36 cellular contexts compared by ENCODE assay signal in genomic region chr14:36204674-36205073, GRCh38. TPM values are rescaled to one million over a fixed set of nuclear protein-coding genes. Genes with fewer than 3 reads are reported as not detected.
"Had no signal": no experiment of that assay in that cellular context is flagged by ENCODE, and none has a peak within 500 bp of the region (broad histone marks: within the 10 kb centered on the region; RNA-seq: fewer than 3 reads in every experiment).

No MANE protein-coding gene starts in this region.

- H3K4me1 Mint-ChIP-seq: activated CD4-positive, alpha-beta T cell treated with anti-CD3 and anti-CD28 coated beads for 36 hours; activated CD4-positive, alpha-beta T cell treated with anti-CD3 and anti-CD28 coated beads, Interleukin-2, amount 10 ng/mL, durations not matched to agents 7 days and 5 days; activated naive CD8-positive, alpha-beta T cell treated with anti-CD3 and anti-CD28 coated beads, Interleukin-2, amount 50 U/mL, for 24 hours; brain; WTC11 had no signal

- H3K4me1 ChIP-seq: Peyer's patch, SJSA1 had no signal

- H3K9me3 ChIP-seq: Peyer's patch, SJSA1, SK-N-SH had no signal

- H3K36me3 ChIP-seq: Peyer's patch, SJSA1 had no signal

- H3K27ac ChIP-seq: Peyer's patch, SJSA1 had no signal

- H3K4me2 ChIP-seq: SK-N-SH had no signal

- H3K9me3 Mint-ChIP-seq: activated CD4-positive, alpha-beta T cell treated with anti-CD3 and anti-CD28 coated beads, Interleukin-2, amount 10 ng/mL, durations not matched to agents 7 days and 5 days; activated naive CD8-positive, alpha-beta T cell treated with anti-CD3 and anti-CD28 coated beads, Interleukin-2, amount 50 U/mL, for 24 hours; T-helper 1 cell treated with Interleukin-12 subunit alpha and Interleukin-12 subunit beta and Interleukin-4 antibody, amounts not matched to agents 30 μg/mL and 1 μg/mL, for 36 hours; T-helper 2 cell treated with Interferon-gamma antibody and Interleukin-4, amounts not matched to agents 5 μg/mL and 100 μg/mL, for 36 hours had no signal

- H3K36me3 Mint-ChIP-seq: activated naive CD8-positive, alpha-beta T cell; brain; WTC11 had no signal

- H3K4me3 Mint-ChIP-seq: activated CD4-positive, alpha-beta T cell treated with anti-CD3 and anti-CD28 coated beads for 36 hours; activated CD4-positive, alpha-beta T cell treated with anti-CD3 and anti-CD28 coated beads, Interleukin-2, amount 10 ng/mL, durations not matched to agents 7 days and 5 days; activated CD8-positive, alpha-beta T cell treated with anti-CD3 and anti-CD28 coated beads, Interleukin-2, amount 10 ng/mL, durations not matched to agents 7 days and 5 days; activated naive CD4-positive, alpha-beta T cell treated with anti-CD3 and anti-CD28 coated beads for 36 hours; activated naive CD8-positive, alpha-beta T cell; activated naive CD8-positive, alpha-beta T cell treated with anti-CD3 and anti-CD28 coated beads, Interleukin-2, amount 50 U/mL, for 24 hours; activated T-cell treated with anti-CD3 and anti-CD28 coated beads, Interleukin-2, amount 50 U/mL, for 24 hours; brain; T-helper 1 cell treated with Interleukin-12 subunit alpha and Interleukin-12 subunit beta and Interleukin-4 antibody, amounts not matched to agents 30 μg/mL and 1 μg/mL, for 36 hours; T-helper 2 cell treated with Interferon-gamma antibody and Interleukin-4, amounts not matched to agents 5 μg/mL and 100 μg/mL, for 36 hours; WTC11 had no signal

- H3K9ac ChIP-seq: SK-N-SH had no signal

- H3K27me3 ChIP-seq: Peyer's patch, SJSA1 had no signal

- H3K27ac Mint-ChIP-seq: activated CD4-positive, alpha-beta T cell treated with anti-CD3 and anti-CD28 coated beads for 36 hours; activated CD4-positive, alpha-beta T cell treated with anti-CD3 and anti-CD28 coated beads, Interleukin-2, amount 10 ng/mL, durations not matched to agents 7 days and 5 days; activated CD8-positive, alpha-beta T cell treated with anti-CD3 and anti-CD28 coated beads, Interleukin-2, amount 10 ng/mL, durations not matched to agents 7 days and 5 days; activated naive CD4-positive, alpha-beta T cell treated with anti-CD3 and anti-CD28 coated beads for 36 hours; activated naive CD8-positive, alpha-beta T cell; activated naive CD8-positive, alpha-beta T cell treated with anti-CD3 and anti-CD28 coated beads, Interleukin-2, amount 50 U/mL, for 24 hours; activated T-cell treated with anti-CD3 and anti-CD28 coated beads, Interleukin-2, amount 50 U/mL, for 24 hours; brain; T-helper 1 cell treated with Interleukin-12 subunit alpha and Interleukin-12 subunit beta and Interleukin-4 antibody, amounts not matched to agents 30 μg/mL and 1 μg/mL, for 36 hours; T-helper 2 cell treated with Interferon-gamma antibody and Interleukin-4, amounts not matched to agents 5 μg/mL and 100 μg/mL, for 36 hours; WTC11 had no signal

- H3K4me3 ChIP-seq: Peyer's patch, SJSA1 had no signal

- FAIRE-seq: bronchial epithelial cell, TTC549 had no signal

- DNase-seq: activated CD4-positive, alpha-beta T cell treated with anti-CD3 and anti-CD28 coated beads for 36 hours; activated CD4-positive, alpha-beta T cell treated with anti-CD3 and anti-CD28 coated beads, Interleukin-2, amount 10 ng/mL, durations not matched to agents 7 days and 5 days; activated CD4-positive, alpha-beta T cell treated with anti-CD3 and anti-CD28 coated beads, Interleukin-2, amount 50 U/mL, for 48 hours; activated CD8-positive, alpha-beta T cell treated with anti-CD3 and anti-CD28 coated beads, Interleukin-2, amount 10 ng/mL, durations not matched to agents 7 days and 5 days; activated gamma-delta T cell treated with Interleukin-2 at 50 U/mL for 16 hours; activated naive CD4-positive, alpha-beta T cell treated with anti-CD3 and anti-CD28 coated beads for 36 hours; activated naive CD8-positive, alpha-beta T cell treated with anti-CD3 and anti-CD28 coated beads, Interleukin-2, amount 50 U/mL, for 24 hours; activated T-cell treated with anti-CD3 and anti-CD28 coated beads, Interleukin-2, amount 50 U/mL, for 24 hours; anterior cingulate cortex; caudate nucleus; cerebellar nuclear complex; Karpas-422; NCI-H1105; NCI-H1436; NCI-H1694; NCI-H1930; NCI-H2081 treated with DMSO at 0.1 percent for 48 hours; NCI-H226; NCI-H446 treated with DMSO at 0.1 percent for 48 hours; NCI-H524 treated with DMSO at 0.1 percent for 48 hours; NK-92 treated with Interleukin-12 subunit alpha and Interleukin-12 subunit beta, amount 100 ng/mL, for 24 hours; PC-3; Peyer's patch; RPMI8226; SHP77 treated with DMSO at 0.1 percent for 48 hours; SK-N-SH had no signal

- ATAC-seq: activated CD4-positive, alpha-beta T cell treated with anti-CD3 and anti-CD28 coated beads for 36 hours; activated CD4-positive, CD25-positive, alpha-beta regulatory T cell treated with anti-CD3 and anti-CD28 coated beads, Interleukin-2, amount 50 U/mL, for 24 hours; activated CD8-positive, alpha-beta T cell treated with anti-CD3 and anti-CD28 coated beads, Interleukin-2, amount 10 ng/mL, durations not matched to agents 7 days and 5 days; activated naive CD8-positive, alpha-beta T cell treated with anti-CD3 and anti-CD28 coated beads, Interleukin-2, amount 50 U/mL, for 24 hours; PC-3; WTC11 had no signal

RNA-seq across cellular contexts. Expression of gene PTCSC3, which starts 28.2 kb away (rescaled TPM):
- total RNA-seq: activated CD4-positive, alpha-beta T cell treated with anti-CD3 and anti-CD28 coated beads for 36 hours; activated CD4-positive, alpha-beta T cell treated with anti-CD3 and anti-CD28 coated beads, Interleukin-2, amount 10 ng/mL, durations not matched to agents 7 days and 5 days; activated CD8-positive, alpha-beta T cell treated with anti-CD3 and anti-CD28 coated beads, Interleukin-2, amount 10 ng/mL, durations not matched to agents 7 days and 5 days; activated naive CD4-positive, alpha-beta T cell treated with anti-CD3 and anti-CD28 coated beads for 36 hours; bronchial epithelial cell; MCF 10A; PC-3; Peyer's patch; SJSA1; WTC11 had no signal
- polyA plus RNA-seq: SK-N-SH had no signal
